ENCODE assay signal across 11 cellular contexts in the genomic region with DNA sequence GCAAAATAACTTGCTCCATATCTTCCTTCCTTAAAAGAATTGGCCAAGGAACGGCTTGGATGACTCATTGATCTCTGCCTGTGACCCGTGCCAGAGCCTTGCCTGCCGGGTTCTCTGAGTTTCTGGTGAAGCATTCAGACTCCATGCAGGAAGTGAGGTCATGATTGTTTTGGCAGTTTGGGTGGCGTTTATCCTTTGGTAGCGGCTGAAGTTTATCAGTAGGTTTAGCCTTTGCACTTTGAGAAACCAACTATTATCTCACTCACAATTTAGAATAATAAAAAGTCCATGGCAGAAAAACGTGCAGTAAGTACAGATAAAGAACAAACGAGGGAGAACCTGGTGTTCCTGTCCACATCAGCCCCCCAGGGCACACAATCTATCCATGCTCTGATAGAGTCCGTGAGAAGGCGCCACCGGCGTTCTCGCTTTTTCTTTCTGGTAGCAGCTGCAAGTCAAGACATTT. TPM values are rescaled to one million over a fixed set of nuclear protein-coding genes. Genes with fewer than 3 reads are reported as not detected.
DNase-seq lines count a peak whose midpoint lies in the region; ATAC-seq and TF ChIP-seq lines count a peak whose summit lies in the region.
"Had no signal": no experiment of that assay in that cellular context is flagged by ENCODE, and none has a peak within 500 bp of the region (broad histone marks: within the 10 kb centered on the region; RNA-seq: fewer than 3 reads in every experiment).

No MANE protein-coding gene starts in this region.

- peak; percentile 90 for ATAC-seq in omental fat pad (ENCODE audit: low FRiP score)
- no peak for ATAC-seq in HG02798 (IDR thresholded peaks at IDR 0.05; ENCODE audit: poor library complexity, unreplicated experiment)

- H3K27me3 ChIP-seq in vagina, result no peaks in the 10 kb centered on the region

- no peak for TF ChIP-seq POLR2A in vagina (IDR thresholded peaks at IDR 0.05)

- DNase-seq in RPMI7951 (ENCODE audit: low read depth), result peak; percentile 93
- DNase-seq in fibroblast of the conjunctiva (ENCODE audit: low read depth), result peak; percentile 70
- peak; percentile 37 for DNase-seq in omental fat pad (ENCODE audit: low spot score)
- DNase-seq in stimulated activated CD4-positive, alpha-beta T cell treated with anti-CD3 and anti-CD28 coated beads, Interleukin-4, amount 100 ng/mL, for 24 hours, result no peak
- DNase-seq in vagina (ENCODE audit: extremely low spot score in 2 of 2), result no peak
- no peak for DNase-seq in medulla oblongata (ENCODE audit: extremely low spot score)
- DNase-seq: caudate nucleus, DMS79 treated with DMSO at 0.1 percent for 48 hours had no signal

- intact Hi-C loops in vagina (cut with DNase I), result no loop called here

- H3K9me3 ChIP-seq in vagina, result no peaks in the 10 kb centered on the region

- no peaks in the 10 kb centered on the region for H3K36me3 ChIP-seq in vagina

- H3K4me3 ChIP-seq in vagina, result no peak overlapping the region

- TF ChIP-seq CTCF in C4-2B (conservative IDR thresholded peaks at IDR 0.05), result no peak
- TF ChIP-seq CTCF in omental fat pad (IDR thresholded peaks at IDR 0.05), result no peak
- no peak for TF ChIP-seq CTCF in vagina (IDR thresholded peaks at IDR 0.05)

- H3K27ac ChIP-seq in C4-2B (peak overlapping the region; percentile 12; the same call in 1 of the 2 replicates), vagina (no peak overlapping the region)

- peaks cover 10% of the 10 kb centered on the region for H3K4me1 ChIP-seq in vagina

RNA-seq across cellular contexts. Expression of a gene that starts 15.0 kb away (rescaled TPM):
- total RNA-seq in RPMI7951 (2014; rRNA removed; shearing (Covaris generic)), result 0.68 and 1.3 TPM in 2 replicates
- not detected for total RNA-seq in omental fat pad
- total RNA-seq in vagina, result not detected
- total RNA-seq: neural crest cell had no signal

Comparison
In these comparisons a context has a peak if more than half of its experiments do, and no peak if none do; other contexts are left out.
1. DNase-seq: peak in RPMI7951 (single experiment), fibroblast of the conjunctiva (single experiment) and omental fat pad (single experiment); none in stimulated activated CD4-positive, alpha-beta T cell treated with anti-CD3 and anti-CD28 coated beads, Interleukin-4, amount 100 ng/mL, for 24 hours (single experiment), vagina (0 of 2) and medulla oblongata (single experiment).